Comparison of ENCODE assay signal across 32 cellular contexts in the genomic region with DNA sequence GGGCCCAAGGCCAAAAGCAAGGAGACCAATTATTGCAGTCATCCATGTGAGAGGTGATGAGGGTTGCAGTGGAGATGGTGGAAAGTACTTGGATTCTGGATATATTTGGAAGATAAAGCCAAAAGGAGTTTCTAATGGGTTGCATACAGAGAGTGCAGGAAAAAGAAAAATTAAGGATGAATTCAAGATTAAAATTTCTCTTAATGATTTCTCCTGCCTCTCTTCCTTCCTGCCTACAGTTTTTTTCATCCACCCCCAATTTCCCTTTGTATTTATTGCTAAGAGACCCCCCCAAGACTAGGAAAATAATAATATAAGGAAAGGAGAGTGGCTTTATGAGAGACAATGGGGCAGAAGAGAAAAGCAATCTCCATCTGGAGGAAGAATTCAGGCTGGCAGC.
"Had no signal": no experiment of that assay in that cellular context is flagged by ENCODE, and none has a peak within 500 bp of the region (broad histone marks: within the 10 kb centered on the region; RNA-seq: fewer than 3 reads in every experiment).

No MANE protein-coding gene starts in this region.

- H3K9me3 ChIP-seq: ascending aorta, MG63, Peyer's patch, SJSA1 had no signal

- H3K9me3 Mint-ChIP-seq: activated CD4-positive, alpha-beta T cell treated with anti-CD3 and anti-CD28 coated beads, Interleukin-2, amount 10 ng/mL, durations not matched to agents 7 days and 5 days; activated naive CD4-positive, alpha-beta T cell treated with anti-CD3 and anti-CD28 coated beads, Interleukin-2, amount 50 U/mL, for 24 hours; activated naive CD8-positive, alpha-beta T cell treated with anti-CD3 and anti-CD28 coated beads, Interleukin-2, amount 10 ng/mL, durations not matched to agents 7 days and 5 days; activated T-cell treated with anti-CD3 and anti-CD28 coated beads, Interleukin-2, amount 50 U/mL, for 24 hours; activated T-helper 2 cell treated with anti-CD3 and anti-CD28 coated beads, Interferon-gamma antibody, Interleukin-2, Interleukin-4, amounts not matched to agents 10 μg/mL and 5 μg/mL and 100 μg/mL, durations not matched to agents 14 hours and 24 hours and 36 hours had no signal

- H3K36me3 ChIP-seq: ascending aorta, cardiac muscle cell, MG63, Peyer's patch, SJSA1 had no signal

- ATAC-seq: activated CD8-positive, alpha-beta T cell treated with anti-CD3 and anti-CD28 coated beads, Interleukin-2, amount 10 ng/mL, durations not matched to agents 7 days and 5 days; PC-3 had no signal

- H3K27ac Mint-ChIP-seq: activated CD4-positive, alpha-beta T cell treated with anti-CD3 and anti-CD28 coated beads, Interleukin-2, amount 10 ng/mL, durations not matched to agents 7 days and 5 days; activated CD8-positive, alpha-beta T cell treated with anti-CD3 and anti-CD28 coated beads, Interleukin-2, amount 10 ng/mL, durations not matched to agents 7 days and 5 days; activated naive CD4-positive, alpha-beta T cell treated with anti-CD3 and anti-CD28 coated beads, Interleukin-2, amount 50 U/mL, for 24 hours; activated naive CD8-positive, alpha-beta T cell treated with anti-CD3 and anti-CD28 coated beads, Interleukin-2, amount 10 ng/mL, durations not matched to agents 7 days and 5 days; activated T-cell treated with anti-CD3 and anti-CD28 coated beads, Interleukin-2, amount 50 U/mL, for 24 hours; activated T-helper 2 cell treated with anti-CD3 and anti-CD28 coated beads, Interferon-gamma antibody, Interleukin-2, Interleukin-4, amounts not matched to agents 10 μg/mL and 5 μg/mL and 100 μg/mL, durations not matched to agents 14 hours and 24 hours and 36 hours had no signal

- H3K27ac ChIP-seq: ascending aorta, cardiac muscle cell, coronary artery, Peyer's patch, SJSA1 had no signal

- H3K4me3 ChIP-seq: ascending aorta, cardiac muscle cell, coronary artery, MG63, Peyer's patch, SJSA1 had no signal

- H3K36me3 Mint-ChIP-seq: activated naive CD4-positive, alpha-beta T cell treated with anti-CD3 and anti-CD28 coated beads, Interleukin-2, amount 50 U/mL, for 24 hours; activated naive CD8-positive, alpha-beta T cell treated with anti-CD3 and anti-CD28 coated beads, Interleukin-2, amount 10 ng/mL, durations not matched to agents 7 days and 5 days had no signal

- H3K4me1 ChIP-seq: ascending aorta, Peyer's patch had no signal

- H3K4me3 Mint-ChIP-seq: activated CD4-positive, alpha-beta T cell treated with anti-CD3 and anti-CD28 coated beads, Interleukin-2, amount 10 ng/mL, durations not matched to agents 7 days and 5 days; activated CD8-positive, alpha-beta T cell treated with anti-CD3 and anti-CD28 coated beads, Interleukin-2, amount 10 ng/mL, durations not matched to agents 7 days and 5 days; activated naive CD4-positive, alpha-beta T cell treated with anti-CD3 and anti-CD28 coated beads, Interleukin-2, amount 50 U/mL, for 24 hours; activated naive CD8-positive, alpha-beta T cell treated with anti-CD3 and anti-CD28 coated beads, Interleukin-2, amount 10 ng/mL, durations not matched to agents 7 days and 5 days; activated T-cell treated with anti-CD3 and anti-CD28 coated beads, Interleukin-2, amount 50 U/mL, for 24 hours had no signal

- DNase-seq: activated CD4-positive, alpha-beta T cell treated with anti-CD3 and anti-CD28 coated beads, Interleukin-2, amount 10 ng/mL, durations not matched to agents 7 days and 5 days; activated CD4-positive, alpha-beta T cell treated with anti-CD3 and anti-CD28 coated beads, Interleukin-2, amount 50 U/mL, for 48 hours; activated CD8-positive, alpha-beta T cell treated with anti-CD3 and anti-CD28 coated beads, Interleukin-2, amount 10 ng/mL, durations not matched to agents 7 days and 5 days; activated gamma-delta T cell; activated naive CD4-positive, alpha-beta T cell treated with Interleukin-2 at 50 U/mL for 16 hours; activated naive CD8-positive, alpha-beta T cell treated with anti-CD3 and anti-CD28 coated beads, Interleukin-2, amount 10 ng/mL, durations not matched to agents 7 days and 5 days; activated T-cell treated with anti-CD3 and anti-CD28 coated beads, Interleukin-2, amount 50 U/mL, for 24 hours; amygdala; Kasumi-1; KG1; MG63; MV-4-11; NCI-H1092; NCI-H1417 treated with DMSO at 0.1 percent for 48 hours; NCI-H187; NCI-H2029 treated with DMSO at 0.1 percent for 48 hours; NCI-H2107; NCI-H510A; NCI-H526; NK-92 treated with Interleukin-12 subunit alpha and Interleukin-12 subunit beta, amount 100 ng/mL, for 24 hours; PC-3; Peyer's patch; RPMI8226; SHP77 treated with DMSO at 0.1 percent for 48 hours; SW 1271; T1000 had no signal

- H3K4me1 Mint-ChIP-seq: activated CD4-positive, alpha-beta T cell treated with anti-CD3 and anti-CD28 coated beads, Interleukin-2, amount 10 ng/mL, durations not matched to agents 7 days and 5 days; activated naive CD4-positive, alpha-beta T cell treated with anti-CD3 and anti-CD28 coated beads, Interleukin-2, amount 50 U/mL, for 24 hours; activated naive CD8-positive, alpha-beta T cell treated with anti-CD3 and anti-CD28 coated beads, Interleukin-2, amount 10 ng/mL, durations not matched to agents 7 days and 5 days had no signal
